1 cellular context compared by ENCODE assay signal in the genomic region with DNA sequence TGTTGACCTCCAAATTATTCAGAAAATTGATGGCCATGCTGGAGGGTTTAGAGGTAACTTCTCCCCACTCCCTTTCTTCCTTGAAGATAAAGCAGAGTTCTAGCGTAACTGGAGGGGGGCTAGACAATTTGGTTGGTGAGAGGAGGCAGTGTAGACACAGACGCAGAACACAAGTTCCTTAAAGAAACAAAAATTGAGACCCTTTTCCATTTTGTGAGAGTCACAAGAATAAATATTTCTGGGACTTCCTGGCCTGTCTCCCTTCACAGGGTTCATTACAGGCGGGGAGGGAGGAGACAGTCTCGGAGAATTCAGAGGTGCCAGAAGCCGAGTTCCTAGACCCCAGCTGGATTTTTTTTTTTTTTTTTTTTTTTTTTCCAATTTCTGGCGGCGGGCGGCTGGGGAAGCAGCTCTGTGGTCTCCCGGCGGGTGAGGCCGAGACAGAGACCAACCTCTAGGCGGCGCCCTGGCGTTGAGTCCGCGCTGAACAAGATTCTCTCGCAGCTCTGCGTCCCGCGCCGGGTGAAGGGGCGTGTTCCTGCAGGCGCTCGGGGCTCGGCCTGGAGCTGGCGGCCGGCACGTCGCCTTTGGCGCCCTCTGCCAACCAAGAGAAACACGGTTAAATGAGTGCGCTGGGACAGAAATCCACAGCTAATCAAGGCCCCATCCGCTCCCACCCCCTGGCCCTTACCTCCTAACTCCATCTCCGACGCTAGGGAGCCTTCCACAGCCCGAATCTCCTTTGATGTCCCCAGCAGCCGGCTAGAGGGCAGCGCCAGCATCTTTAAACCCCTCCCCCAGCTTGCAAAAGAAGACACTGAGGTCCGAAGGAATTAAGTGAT.
TF ChIP-seq lines count a peak whose summit lies in the region.

No MANE protein-coding gene starts in this region.

TF ChIP-seq in HepG2, 621 proteins besides CTCF, POLR2A, EP300 and RAD21 (continued from another document and continues in another):
- TF ChIP-seq, protein P1, sequence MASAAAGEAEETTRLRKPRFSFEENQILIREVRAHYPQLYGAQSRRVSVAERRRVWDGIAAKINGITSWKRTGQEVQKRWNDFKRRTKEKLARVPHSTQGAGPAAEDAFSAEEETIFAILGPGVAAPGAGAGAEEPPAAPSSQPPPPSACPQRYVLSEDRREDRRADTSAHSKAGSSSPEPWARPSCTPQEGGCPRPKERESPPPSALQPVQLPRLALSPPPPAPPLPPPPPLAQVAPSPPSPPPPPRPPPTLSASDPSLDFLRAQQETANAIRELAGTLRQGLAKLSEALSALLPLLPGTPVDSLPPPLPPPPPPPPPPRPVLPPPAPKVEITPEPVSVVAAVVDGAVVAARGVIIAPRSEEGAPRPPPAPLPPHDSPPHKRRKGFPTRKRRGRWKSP (CRISPR knock-in tag; IDR thresholded peaks at IDR 0.05), result peak; percentile 55; the same call in 1 of the 2 replicates
- no peak for TF ChIP-seq U2AF1 (optimal IDR thresholded peaks at IDR 0.05; ENCODE audit: low read depth, low read length)
- no peak for TF ChIP-seq CBX2 (IDR thresholded peaks at IDR 0.05; ENCODE audit: low read depth, low read length)
- peak; percentile 90; the same call in 1 of the 2 replicates for TF ChIP-seq CBX2 (CRISPR knock-in tag; IDR thresholded peaks at IDR 0.05; ENCODE audit: low read depth)
- TF ChIP-seq BORCS8-MEF2B (CRISPR knock-in tag; IDR thresholded peaks at IDR 0.05), result 0 out of 2 replicates have a peak, but pooled peaks have one; percentile 65
- peak; percentile 41; the same call in 1 of the 2 replicates for TF ChIP-seq PHF8 (CRISPR knock-in tag; IDR thresholded peaks at IDR 0.05)
- TF ChIP-seq NR2F6 (IDR thresholded peaks at IDR 0.05), result no peak
- TF ChIP-seq NR2F6 (CRISPR knock-in tag; IDR thresholded peaks at IDR 0.05), result peak; percentile 30; the same call in 1 of the 2 replicates
- TF ChIP-seq, protein P2, sequence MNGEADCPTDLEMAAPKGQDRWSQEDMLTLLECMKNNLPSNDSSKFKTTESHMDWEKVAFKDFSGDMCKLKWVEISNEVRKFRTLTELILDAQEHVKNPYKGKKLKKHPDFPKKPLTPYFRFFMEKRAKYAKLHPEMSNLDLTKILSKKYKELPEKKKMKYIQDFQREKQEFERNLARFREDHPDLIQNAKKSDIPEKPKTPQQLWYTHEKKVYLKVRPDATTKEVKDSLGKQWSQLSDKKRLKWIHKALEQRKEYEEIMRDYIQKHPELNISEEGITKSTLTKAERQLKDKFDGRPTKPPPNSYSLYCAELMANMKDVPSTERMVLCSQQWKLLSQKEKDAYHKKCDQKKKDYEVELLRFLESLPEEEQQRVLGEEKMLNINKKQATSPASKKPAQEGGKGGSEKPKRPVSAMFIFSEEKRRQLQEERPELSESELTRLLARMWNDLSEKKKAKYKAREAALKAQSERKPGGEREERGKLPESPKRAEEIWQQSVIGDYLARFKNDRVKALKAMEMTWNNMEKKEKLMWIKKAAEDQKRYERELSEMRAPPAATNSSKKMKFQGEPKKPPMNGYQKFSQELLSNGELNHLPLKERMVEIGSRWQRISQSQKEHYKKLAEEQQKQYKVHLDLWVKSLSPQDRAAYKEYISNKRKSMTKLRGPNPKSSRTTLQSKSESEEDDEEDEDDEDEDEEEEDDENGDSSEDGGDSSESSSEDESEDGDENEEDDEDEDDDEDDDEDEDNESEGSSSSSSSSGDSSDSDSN (CRISPR knock-in tag; IDR thresholded peaks at IDR 0.05), result peak; percentile 95
- peak; percentile 38; the same call in 1 of the 2 replicates for TF ChIP-seq MIER2 (CRISPR knock-in tag; IDR thresholded peaks at IDR 0.05)
- TF ChIP-seq, protein P3, sequence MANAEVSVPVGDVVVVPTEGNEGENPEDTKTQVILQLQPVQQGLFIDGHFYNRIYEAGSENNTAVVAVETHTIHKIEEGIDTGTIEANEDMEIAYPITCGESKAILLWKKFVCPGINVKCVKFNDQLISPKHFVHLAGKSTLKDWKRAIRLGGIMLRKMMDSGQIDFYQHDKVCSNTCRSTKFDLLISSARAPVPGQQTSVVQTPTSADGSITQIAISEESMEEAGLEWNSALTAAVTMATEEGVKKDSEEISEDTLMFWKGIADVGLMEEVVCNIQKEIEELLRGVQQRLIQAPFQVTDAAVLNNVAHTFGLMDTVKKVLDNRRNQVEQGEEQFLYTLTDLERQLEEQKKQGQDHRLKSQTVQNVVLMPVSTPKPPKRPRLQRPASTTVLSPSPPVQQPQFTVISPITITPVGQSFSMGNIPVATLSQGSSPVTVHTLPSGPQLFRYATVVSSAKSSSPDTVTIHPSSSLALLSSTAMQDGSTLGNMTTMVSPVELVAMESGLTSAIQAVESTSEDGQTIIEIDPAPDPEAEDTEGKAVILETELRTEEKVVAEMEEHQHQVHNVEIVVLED (CRISPR knock-in tag; IDR thresholded peaks at IDR 0.05; ENCODE audit: borderline replicate concordance), result 0 out of 2 replicates have a peak, but pooled peaks have one; percentile 26
- peak; percentile 78 for TF ChIP-seq ZNF331 (CRISPR knock-in tag; IDR thresholded peaks at IDR 0.05)
- TF ChIP-seq CREM (IDR thresholded peaks at IDR 0.05), result no peak
- no peak for TF ChIP-seq CREM (CRISPR knock-in tag; IDR thresholded peaks at IDR 0.05)
- TF ChIP-seq LCORL (IDR thresholded peaks at IDR 0.05), result no peak
- peak; percentile 56; the same call in 1 of the 2 replicates for TF ChIP-seq LCORL (CRISPR knock-in tag; IDR thresholded peaks at IDR 0.05)
- no peak for TF ChIP-seq FOXK1 (CRISPR knock-in tag; IDR thresholded peaks at IDR 0.05; ENCODE audit: borderline replicate concordance, low read depth)
- 0 out of 2 replicates have a peak, but pooled peaks have one; percentile 26 for TF ChIP-seq NCOA2 (CRISPR knock-in tag; IDR thresholded peaks at IDR 0.05)
- TF ChIP-seq ZNF253 (CRISPR knock-in tag; IDR thresholded peaks at IDR 0.05; ENCODE audit: borderline replicate concordance), result no peak
- TF ChIP-seq FLYWCH1 (CRISPR knock-in tag; IDR thresholded peaks at IDR 0.05), result no peak
- peak; percentile 53 for TF ChIP-seq ISL2 (CRISPR knock-in tag; IDR thresholded peaks at IDR 0.05)
- TF ChIP-seq, protein P4, sequence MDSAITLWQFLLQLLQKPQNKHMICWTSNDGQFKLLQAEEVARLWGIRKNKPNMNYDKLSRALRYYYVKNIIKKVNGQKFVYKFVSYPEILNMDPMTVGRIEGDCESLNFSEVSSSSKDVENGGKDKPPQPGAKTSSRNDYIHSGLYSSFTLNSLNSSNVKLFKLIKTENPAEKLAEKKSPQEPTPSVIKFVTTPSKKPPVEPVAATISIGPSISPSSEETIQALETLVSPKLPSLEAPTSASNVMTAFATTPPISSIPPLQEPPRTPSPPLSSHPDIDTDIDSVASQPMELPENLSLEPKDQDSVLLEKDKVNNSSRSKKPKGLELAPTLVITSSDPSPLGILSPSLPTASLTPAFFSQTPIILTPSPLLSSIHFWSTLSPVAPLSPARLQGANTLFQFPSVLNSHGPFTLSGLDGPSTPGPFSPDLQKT (CRISPR knock-in tag; IDR thresholded peaks at IDR 0.05; ENCODE audit: borderline replicate concordance), result no peak
- TF ChIP-seq HOXA3 (CRISPR knock-in tag; IDR thresholded peaks at IDR 0.05), result peak; percentile 63; the same call in 1 of the 2 replicates
- TF ChIP-seq, protein P5, sequence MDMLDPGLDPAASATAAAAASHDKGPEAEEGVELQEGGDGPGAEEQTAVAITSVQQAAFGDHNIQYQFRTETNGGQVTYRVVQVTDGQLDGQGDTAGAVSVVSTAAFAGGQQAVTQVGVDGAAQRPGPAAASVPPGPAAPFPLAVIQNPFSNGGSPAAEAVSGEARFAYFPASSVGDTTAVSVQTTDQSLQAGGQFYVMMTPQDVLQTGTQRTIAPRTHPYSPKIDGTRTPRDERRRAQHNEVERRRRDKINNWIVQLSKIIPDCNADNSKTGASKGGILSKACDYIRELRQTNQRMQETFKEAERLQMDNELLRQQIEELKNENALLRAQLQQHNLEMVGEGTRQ (IDR thresholded peaks at IDR 0.05; ENCODE audit: low read depth, low read length), result no peak
- TF ChIP-seq, protein P5 (CRISPR knock-in tag; IDR thresholded peaks at IDR 0.05; ENCODE audit: borderline replicate concordance), result no peak
- no peak for TF ChIP-seq AKAP8 (CRISPR knock-in tag; IDR thresholded peaks at IDR 0.05)
- peak; percentile 76 for TF ChIP-seq GABPB1 (CRISPR knock-in tag; IDR thresholded peaks at IDR 0.05)
- TF ChIP-seq, protein P6, sequence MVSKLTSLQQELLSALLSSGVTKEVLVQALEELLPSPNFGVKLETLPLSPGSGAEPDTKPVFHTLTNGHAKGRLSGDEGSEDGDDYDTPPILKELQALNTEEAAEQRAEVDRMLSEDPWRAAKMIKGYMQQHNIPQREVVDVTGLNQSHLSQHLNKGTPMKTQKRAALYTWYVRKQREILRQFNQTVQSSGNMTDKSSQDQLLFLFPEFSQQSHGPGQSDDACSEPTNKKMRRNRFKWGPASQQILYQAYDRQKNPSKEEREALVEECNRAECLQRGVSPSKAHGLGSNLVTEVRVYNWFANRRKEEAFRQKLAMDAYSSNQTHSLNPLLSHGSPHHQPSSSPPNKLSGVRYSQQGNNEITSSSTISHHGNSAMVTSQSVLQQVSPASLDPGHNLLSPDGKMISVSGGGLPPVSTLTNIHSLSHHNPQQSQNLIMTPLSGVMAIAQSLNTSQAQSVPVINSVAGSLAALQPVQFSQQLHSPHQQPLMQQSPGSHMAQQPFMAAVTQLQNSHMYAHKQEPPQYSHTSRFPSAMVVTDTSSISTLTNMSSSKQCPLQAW (CRISPR knock-in tag; IDR thresholded peaks at IDR 0.05), result no peak; the same call in 1 of the 2 replicates
- TF ChIP-seq MEIS2 (CRISPR knock-in tag; IDR thresholded peaks at IDR 0.05), result 0 out of 2 replicates have a peak, but pooled peaks have one; percentile 42
- no peak for TF ChIP-seq STAT5B (CRISPR knock-in tag; IDR thresholded peaks at IDR 0.05)
- TF ChIP-seq MTA1 (CRISPR knock-in tag; IDR thresholded peaks at IDR 0.05; ENCODE audit: borderline replicate concordance), result peak; percentile 76; the same call in 1 of the 2 replicates
- TF ChIP-seq PHF20 (CRISPR knock-in tag; IDR thresholded peaks at IDR 0.05), result no peak
- TF ChIP-seq EZH2 (conservative IDR thresholded peaks at IDR 0.05; ENCODE audit: low read depth, low read length), result peak; percentile 58
- TF ChIP-seq, protein P7, sequence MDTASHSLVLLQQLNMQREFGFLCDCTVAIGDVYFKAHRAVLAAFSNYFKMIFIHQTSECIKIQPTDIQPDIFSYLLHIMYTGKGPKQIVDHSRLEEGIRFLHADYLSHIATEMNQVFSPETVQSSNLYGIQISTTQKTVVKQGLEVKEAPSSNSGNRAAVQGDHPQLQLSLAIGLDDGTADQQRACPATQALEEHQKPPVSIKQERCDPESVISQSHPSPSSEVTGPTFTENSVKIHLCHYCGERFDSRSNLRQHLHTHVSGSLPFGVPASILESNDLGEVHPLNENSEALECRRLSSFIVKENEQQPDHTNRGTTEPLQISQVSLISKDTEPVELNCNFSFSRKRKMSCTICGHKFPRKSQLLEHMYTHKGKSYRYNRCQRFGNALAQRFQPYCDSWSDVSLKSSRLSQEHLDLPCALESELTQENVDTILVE (CRISPR knock-in tag; IDR thresholded peaks at IDR 0.05), result 0 out of 2 replicates have a peak, but pooled peaks have one; percentile 38
- TF ChIP-seq ZNF558 (CRISPR knock-in tag; IDR thresholded peaks at IDR 0.05; ENCODE audit: borderline replicate concordance), result no peak
- no peak for TF ChIP-seq FOXO1 (CRISPR knock-in tag; IDR thresholded peaks at IDR 0.05)
- TF ChIP-seq ZSCAN31 (CRISPR knock-in tag; IDR thresholded peaks at IDR 0.05; ENCODE audit: low read depth), result peak; percentile 63; the same call in 1 of the 2 replicates
- TF ChIP-seq KDM2A (CRISPR knock-in tag; IDR thresholded peaks at IDR 0.05; ENCODE audit: borderline replicate concordance, low read depth), result peak; percentile 86
- TF ChIP-seq, protein P8, sequence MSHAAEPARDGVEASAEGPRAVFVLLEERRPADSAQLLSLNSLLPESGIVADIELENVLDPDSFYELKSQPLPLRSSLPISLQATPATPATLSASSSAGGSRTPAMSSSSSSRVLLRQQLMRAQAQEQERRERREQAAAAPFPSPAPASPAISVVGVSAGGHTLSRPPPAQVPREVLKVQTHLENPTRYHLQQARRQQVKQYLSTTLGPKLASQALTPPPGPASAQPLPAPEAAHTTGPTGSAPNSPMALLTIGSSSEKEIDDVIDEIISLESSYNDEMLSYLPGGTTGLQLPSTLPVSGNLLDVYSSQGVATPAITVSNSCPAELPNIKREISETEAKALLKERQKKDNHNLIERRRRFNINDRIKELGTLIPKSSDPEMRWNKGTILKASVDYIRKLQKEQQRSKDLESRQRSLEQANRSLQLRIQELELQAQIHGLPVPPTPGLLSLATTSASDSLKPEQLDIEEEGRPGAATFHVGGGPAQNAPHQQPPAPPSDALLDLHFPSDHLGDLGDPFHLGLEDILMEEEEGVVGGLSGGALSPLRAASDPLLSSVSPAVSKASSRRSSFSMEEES (CRISPR knock-in tag; IDR thresholded peaks at IDR 0.05), result peak; percentile 24; the same call in 1 of the 2 replicates
- peak; percentile 77; the same call in 1 of the 2 replicates for TF ChIP-seq ZMYM4 (CRISPR knock-in tag; IDR thresholded peaks at IDR 0.05)
- no peak for TF ChIP-seq ZNF589 (CRISPR knock-in tag; conservative IDR thresholded peaks at IDR 0.05)
- TF ChIP-seq YEATS4 (CRISPR knock-in tag; IDR thresholded peaks at IDR 0.05; ENCODE audit: borderline replicate concordance), result peak; percentile 72
- no peak for TF ChIP-seq MAFF (IDR thresholded peaks at IDR 0.05; ENCODE audit: low read depth, low read length)
- TF ChIP-seq PCBP2 (optimal IDR thresholded peaks at IDR 0.05; ENCODE audit: low read depth, low read length, poor library complexity, severe bottlenecking), result no peak
- TF ChIP-seq, protein P9, sequence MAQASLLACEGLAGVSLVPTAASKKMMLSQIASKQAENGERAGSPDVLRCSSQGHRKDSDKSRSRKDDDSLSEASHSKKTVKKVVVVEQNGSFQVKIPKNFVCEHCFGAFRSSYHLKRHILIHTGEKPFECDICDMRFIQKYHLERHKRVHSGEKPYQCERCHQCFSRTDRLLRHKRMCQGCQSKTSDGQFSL (CRISPR knock-in tag; IDR thresholded peaks at IDR 0.05), result peak; percentile 63; the same call in 1 of the 2 replicates
- no peak for TF ChIP-seq ATF1 (CRISPR knock-in tag; IDR thresholded peaks at IDR 0.05)
- peak; percentile 48; the same call in 1 of the 2 replicates for TF ChIP-seq PITX1 (CRISPR knock-in tag; IDR thresholded peaks at IDR 0.05)
- TF ChIP-seq REXO4 (CRISPR knock-in tag; IDR thresholded peaks at IDR 0.05; ENCODE audit: borderline replicate concordance), result no peak
- TF ChIP-seq, protein P10, sequence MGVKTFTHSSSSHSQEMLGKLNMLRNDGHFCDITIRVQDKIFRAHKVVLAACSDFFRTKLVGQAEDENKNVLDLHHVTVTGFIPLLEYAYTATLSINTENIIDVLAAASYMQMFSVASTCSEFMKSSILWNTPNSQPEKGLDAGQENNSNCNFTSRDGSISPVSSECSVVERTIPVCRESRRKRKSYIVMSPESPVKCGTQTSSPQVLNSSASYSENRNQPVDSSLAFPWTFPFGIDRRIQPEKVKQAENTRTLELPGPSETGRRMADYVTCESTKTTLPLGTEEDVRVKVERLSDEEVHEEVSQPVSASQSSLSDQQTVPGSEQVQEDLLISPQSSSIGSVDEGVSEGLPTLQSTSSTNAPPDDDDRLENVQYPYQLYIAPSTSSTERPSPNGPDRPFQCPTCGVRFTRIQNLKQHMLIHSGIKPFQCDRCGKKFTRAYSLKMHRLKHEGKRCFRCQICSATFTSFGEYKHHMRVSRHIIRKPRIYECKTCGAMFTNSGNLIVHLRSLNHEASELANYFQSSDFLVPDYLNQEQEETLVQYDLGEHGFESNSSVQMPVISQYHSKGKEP (CRISPR knock-in tag; IDR thresholded peaks at IDR 0.05), result 0 out of 2 replicates have a peak, but pooled peaks have one; percentile 52
